21 cellular contexts compared by ENCODE assay signal in genomic region chr6:10194816-10195639, GRCh38.
A peak's percentile ranks its signal among the peaks of the same experiment; 100 is the strongest.
DNase-seq lines count a peak whose midpoint lies in the region; ATAC-seq, FAIRE-seq and TF ChIP-seq lines count a peak whose summit lies in the region.
"Had no signal": no experiment of that assay in that cellular context is flagged by ENCODE, and none has a peak within 500 bp of the region (broad histone marks: within the 10 kb centered on the region; RNA-seq: fewer than 3 reads in every experiment).

No MANE protein-coding gene starts in this region.

- H3K27ac ChIP-seq in BLaER1 (no peak overlapping the region), Panc1 (ENCODE audit: low read length) (peak overlapping the region; percentile 48)
- H3K27ac ChIP-seq: SJCRH30, VCaP had no signal

- H3K4me3 ChIP-seq in BLaER1 = no peak overlapping the region
- no peak overlapping the region for H3K4me3 ChIP-seq in Panc1 (ENCODE audit: low read depth in 2 of 2, low read length in 2 of 2)
- H3K4me3 ChIP-seq in epithelial cell of esophagus (ENCODE audit: low read length) = no peak overlapping the region
- H3K4me3 ChIP-seq: SJCRH30 had no signal

- DNase-seq in HTR-8/SVneo (ENCODE audit: insufficient read length, low spot score) = peak; percentile 33
- DNase-seq in Panc1 (ENCODE audit: low read depth, low spot score) = no peak
- peak; percentile 46 for DNase-seq in epithelial cell of esophagus (ENCODE audit: low read depth)
- no peak for DNase-seq in central memory CD4-positive, alpha-beta T cell
- no peak for DNase-seq in GOT3 (lab: John Stamatoyannopoulos, UW)
- DNase-seq: ACHN; activated CD4-positive, alpha-beta T cell treated with anti-CD3 and anti-CD28 coated beads, Interleukin-2, amount 50 U/mL, for 4 hours; activated effector memory CD4-positive, alpha-beta T cell treated with anti-CD3 and anti-CD28 coated beads, Interleukin-2, amount 50 U/mL, for 16 hours; GF-D8; kidney glomerular epithelial cell; MV-4-11; naive B cell; NCI-H2029; NCI-H526; right cardiac atrium; SJCRH30 had no signal

- no TSS peak for BruUV-seq in Panc1 (replicated peaks; lab: Mats Ljungman, UMichigan)

- H3K27me3 ChIP-seq in BLaER1 (no peaks in the 10 kb centered on the region), Panc1 (ENCODE audit: control insufficient read depth, insufficient read depth, low read length) (no peaks in the 10 kb centered on the region)
- H3K27me3 ChIP-seq: SJCRH30 had no signal

- POLR2A ChIA-PET in Panc1 (lab: Charles Lee) = no interaction called here

- no peak overlapping the region for H3K9ac ChIP-seq in BLaER1

- H3K4me2 ChIP-seq in BLaER1 = peak overlapping the region; percentile 30

- no peak for TF ChIP-seq CTCF in Panc1 (IDR thresholded peaks at IDR 0.05)
- no peak for TF ChIP-seq CTCF in epithelial cell of esophagus (IDR thresholded peaks at IDR 0.05; ENCODE audit: insufficient read depth, low read depth, low read length, missing control alignments)

- FAIRE-seq in HTR-8/SVneo (lab: Jason Lieb, UNC) = no peak
- FAIRE-seq: endothelial cell of umbilical vein had no signal

- peaks cover 7% of the 10 kb centered on the region for H3K4me1 ChIP-seq in BLaER1
- H3K4me1 ChIP-seq in Panc1 (ENCODE audit: control insufficient read depth, insufficient read depth, low read length) = peaks cover 6% of the 10 kb centered on the region
- H3K4me1 ChIP-seq: SJCRH30 had no signal

- intact Hi-C loops in Panc1 (cut with micrococcal nuclease; ENCODE audit: unreplicated experiment) = no loop called here

- H4K20me1 ChIP-seq in BLaER1 = no peaks in the 10 kb centered on the region

- ATAC-seq in Panc1 (no peak), HG02571 (IDR thresholded peaks at IDR 0.05; ENCODE audit: unreplicated experiment) (no peak), GM19463 (IDR thresholded peaks at IDR 0.05; ENCODE audit: unreplicated experiment) (no peak)
- ATAC-seq: right cardiac atrium had no signal

- in situ Hi-C loops in Panc1 (cut with HindIII; ENCODE audit: low pct_unique_long_range_greater_than_20kb, low sequenced_read_pairs) = loop anchor here (10.0 kb wide), 1 partner anchor 170 kb away; no protein-coding TSS in a partner anchor

- H3K36me3 ChIP-seq in BLaER1 (no peaks in the 10 kb centered on the region), Panc1 (ENCODE audit: control insufficient read depth, insufficient read depth, low read length) (no peaks in the 10 kb centered on the region)
- H3K36me3 ChIP-seq: SJCRH30 had no signal

- H3K9me3 ChIP-seq in BLaER1 (no peaks in the 10 kb centered on the region), Panc1 (ENCODE audit: control insufficient read depth, insufficient read depth, low read depth, low read length) (no peaks in the 10 kb centered on the region)
- H3K9me3 ChIP-seq: SJCRH30 had no signal

- CTCF ChIA-PET in Panc1 (lab: Charles Lee) = no interaction called here

Comparison
In these comparisons a context has a peak if more than half of its experiments do, and no peak if none do; other contexts are left out.
1. DNase-seq: peak in HTR-8/SVneo (single experiment) and epithelial cell of esophagus (single experiment); none in Panc1 (single experiment), central memory CD4-positive, alpha-beta T cell (single experiment) and GOT3 (single experiment).